Comparison of ENCODE assay signal across 26 cellular contexts in genomic region chr13:26837102-26837501, GRCh38.
A peak's percentile ranks its signal among the peaks of the same experiment; 100 is the strongest.
DNase-seq lines count a peak whose midpoint lies in the region; ATAC-seq and TF ChIP-seq lines count a peak whose summit lies in the region.
"Had no signal": no experiment of that assay in that cellular context is flagged by ENCODE, and none has a peak within 500 bp of the region (broad histone marks: within the 10 kb centered on the region; RNA-seq: fewer than 3 reads in every experiment).

No MANE protein-coding gene starts in this region.

- H3K9me3 Mint-ChIP-seq in brain: peaks cover 0 to 3% (median 0%) of the 10 kb centered on the region in 5 experiments
- H3K9me3 Mint-ChIP-seq: CD4-positive, alpha-beta memory T cell; CD8-positive, alpha-beta memory T cell had no signal

- no peak overlapping the region for H3K4me3 ChIP-seq in coronary artery
- H3K4me3 ChIP-seq: BLaER1, GM12878 had no signal

- H3K27me3 Mint-ChIP-seq in brain: no peaks in the 10 kb centered on the region

- H3K4me3 Mint-ChIP-seq in brain: no peak overlapping the region
- H3K4me3 Mint-ChIP-seq: CD14-positive monocyte; CD4-positive, alpha-beta memory T cell; CD4-positive, CD25-positive, alpha-beta regulatory T cell; CD8-positive, alpha-beta memory T cell had no signal

- intact Hi-C loops in cardiac septum (cut with DNase I): no loop called here
- intact Hi-C loops in Right ventricle myocardium inferior (cut with DNase I): no loop called here

- ATAC-seq in Right ventricle myocardium inferior: no peak
- no peak for ATAC-seq in HG03469 (IDR thresholded peaks at IDR 0.05; ENCODE audit: unreplicated experiment)
- ATAC-seq: GM12878 had no signal

- peak; percentile 26 for DNase-seq in cardiac septum (ENCODE audit: low spot score)
- DNase-seq in Right ventricle myocardium inferior (ENCODE audit: missing footprints): no peak
- DNase-seq in coronary artery (ENCODE audit: low spot score): peak; percentile 26
- DNase-seq in NCI-H2029 (lab: John Stamatoyannopoulos, UW): no peak
- no peak for DNase-seq in NCI-H1105 treated with DMSO at 0.1 percent for 48 hours (lab: John Stamatoyannopoulos, UW)
- DNase-seq: 8988T; ACHN; BE2C; C1 segment of cervical spinal cord; CD4-positive, alpha-beta memory T cell; CD4-positive, CD25-positive, alpha-beta regulatory T cell; CD8-positive, alpha-beta memory T cell; COR-L47; DMS 273 treated with DMSO at 0.1 percent for 48 hours; DMS153; DMS53; DMS79; DND-41; EL; GDM1 had no signal

- TF ChIP-seq CTCF in VCaP (conservative IDR thresholded peaks at IDR 0.05): no peak
- TF ChIP-seq CTCF in brain (conservative IDR thresholded peaks at IDR 0.05): no peak
- no peak for TF ChIP-seq CTCF in coronary artery (IDR thresholded peaks at IDR 0.05)

- peaks cover 63% of the 10 kb centered on the region for H3K4me1 Mint-ChIP-seq in brain
- H3K4me1 Mint-ChIP-seq: CD14-positive monocyte; CD4-positive, alpha-beta memory T cell; CD4-positive, CD25-positive, alpha-beta regulatory T cell; CD8-positive, alpha-beta memory T cell had no signal

- peak overlapping the region; percentile 94 for H3K27ac ChIP-seq in VCaP
- no peak overlapping the region for H3K27ac ChIP-seq in coronary artery
- H3K27ac ChIP-seq: BLaER1 had no signal

- no peaks in the 10 kb centered on the region for H3K36me3 Mint-ChIP-seq in brain
- H3K36me3 Mint-ChIP-seq: CD14-positive monocyte; CD4-positive, alpha-beta memory T cell; CD4-positive, CD25-positive, alpha-beta regulatory T cell; CD8-positive, alpha-beta memory T cell had no signal

- peak overlapping the region in 3 of 5 experiments; percentile 74 to 87 (median 77) for H3K27ac Mint-ChIP-seq in brain
- H3K27ac Mint-ChIP-seq: CD14-positive monocyte; CD4-positive, alpha-beta memory T cell; CD4-positive, CD25-positive, alpha-beta regulatory T cell had no signal

Comparison
In these comparisons a context has a peak if more than half of its experiments do, and no peak if none do; other contexts are left out.
1. DNase-seq: peak in cardiac septum (single experiment) and coronary artery (single experiment); none in Right ventricle myocardium inferior (single experiment), NCI-H2029 (single experiment) and NCI-H1105 treated with DMSO at 0.1 percent for 48 hours (single experiment).